In the genomic region with DNA sequence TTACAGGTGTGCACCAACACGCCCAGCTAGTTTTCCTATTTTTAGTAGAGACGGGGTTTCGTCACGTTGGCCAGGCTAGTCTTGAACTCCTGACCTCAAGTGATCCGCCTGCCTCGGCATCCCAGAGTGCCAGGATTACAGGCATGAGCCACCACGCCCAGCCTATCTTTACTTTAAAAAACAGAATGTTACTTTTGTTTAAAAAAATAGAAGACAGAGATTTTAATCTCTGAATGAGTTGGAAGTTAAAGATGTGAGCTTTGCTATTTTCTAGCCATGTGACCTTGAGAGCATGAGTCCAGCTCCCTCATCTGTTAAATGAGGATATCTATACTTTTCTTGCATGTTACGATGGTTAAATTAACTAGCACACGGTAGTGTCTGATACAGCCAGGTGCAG, we compare ENCODE assay signal across 35 cellular contexts.
"Had no signal": no experiment of that assay in that cellular context is flagged by ENCODE, and none has a peak within 500 bp of the region (broad histone marks: within the 10 kb centered on the region; RNA-seq: fewer than 3 reads in every experiment).

No MANE protein-coding gene starts in this region.

- H3K36me3 ChIP-seq: ascending aorta, cardiac muscle cell had no signal

- DNase-seq: activated CD4-positive, alpha-beta T cell treated with anti-CD3 and anti-CD28 coated beads for 1 hour; activated CD4-positive, alpha-beta T cell treated with anti-CD3 and anti-CD28 coated beads, Interleukin-2, amount 10 ng/mL, durations not matched to agents 24 days and 14 days; activated CD4-positive, alpha-beta T cell treated with anti-CD3 and anti-CD28 coated beads, Interleukin-2, amount 50 U/mL, for 4 hours; activated CD4-positive, CD25-positive, alpha-beta regulatory T cell; activated CD8-positive, alpha-beta T cell treated with anti-CD3 and anti-CD28 coated beads for 36 hours; activated effector memory CD4-positive, alpha-beta T cell treated with anti-CD3 and anti-CD28 coated beads, Interleukin-2, amount 50 U/mL, for 16 hours; activated naive CD4-positive, alpha-beta T cell; activated naive CD4-positive, alpha-beta T cell treated with anti-CD3 and anti-CD28 coated beads, Interleukin-2, amount 50 U/mL, for 16 hours; activated naive CD8-positive, alpha-beta T cell treated with anti-CD3 and anti-CD28 coated beads for 36 hours; activated T-cell treated with anti-CD3 and anti-CD28 coated beads, Interleukin-2, amount 50 U/mL, for 1 hour; activated T-cell treated with anti-CD3 and anti-CD28 coated beads, Interleukin-2, amount 50 U/mL, for 72 hours; amygdala; KG1; NCI-H1092 treated with DMSO at 0.1 percent for 48 hours; NCI-H1417; NCI-H146; NCI-H187; NCI-H2029 treated with DMSO at 0.1 percent for 48 hours; NCI-H2107; NCI-H2171; NCI-H510A; NCI-H526; NCI-H748 treated with DMSO at 0.1 percent for 48 hours; NK-92 treated with Interleukin-12 subunit alpha and Interleukin-12 subunit beta, amount 100 ng/mL, for 24 hours; PC-9; Right ventricle myocardium superior; SW 1271; T-helper 1 cell; T-helper 2 cell; T-helper 9 cell had no signal

- H2AFZ ChIP-seq: PC-9 had no signal

- H3K4me1 Mint-ChIP-seq: activated T-helper 17 cell treated with anti-CD3 and anti-CD28 coated beads, Interleukin-2, amount 50 U/mL, for 72 hours had no signal

- ATAC-seq: activated CD8-positive, alpha-beta T cell treated with anti-CD3 and anti-CD28 coated beads for 36 hours; activated T-cell treated with anti-CD3 and anti-CD28 coated beads, Interleukin-2, amount 50 U/mL, for 72 hours; activated T-helper 17 cell treated with anti-CD3 and anti-CD28 coated beads, Interleukin-2, amount 50 U/mL, for 72 hours had no signal

- H3K4me3 ChIP-seq: ascending aorta, cardiac muscle cell, PC-9 had no signal

- H3K27me3 ChIP-seq: ascending aorta, cardiac muscle cell had no signal

- H3K27me3 Mint-ChIP-seq: activated CD8-positive, alpha-beta T cell treated with anti-CD3 and anti-CD28 coated beads for 36 hours; activated naive CD8-positive, alpha-beta T cell treated with anti-CD3 and anti-CD28 coated beads for 36 hours; activated T-helper 17 cell treated with anti-CD3 and anti-CD28 coated beads, Interleukin-2, amount 50 U/mL, for 72 hours; central memory CD8-positive, alpha-beta T cell had no signal

- H3K27ac ChIP-seq: ascending aorta, PC-9, VCaP had no signal

- H3K9me3 ChIP-seq: ascending aorta had no signal

- H3K4me3 Mint-ChIP-seq: activated CD4-positive, alpha-beta T cell treated with anti-CD3 and anti-CD28 coated beads, Interleukin-2, amount 10 ng/mL, durations not matched to agents 24 days and 14 days; activated CD8-positive, alpha-beta T cell treated with anti-CD3 and anti-CD28 coated beads for 36 hours; activated naive CD8-positive, alpha-beta T cell treated with anti-CD3 and anti-CD28 coated beads for 36 hours; activated T-cell treated with anti-CD3 and anti-CD28 coated beads, Interleukin-2, amount 50 U/mL, for 72 hours; activated T-helper 17 cell treated with anti-CD3 and anti-CD28 coated beads, Interleukin-2, amount 50 U/mL, for 72 hours; central memory CD8-positive, alpha-beta T cell had no signal

- H3K27ac Mint-ChIP-seq: activated CD4-positive, alpha-beta T cell treated with anti-CD3 and anti-CD28 coated beads, Interleukin-2, amount 10 ng/mL, durations not matched to agents 24 days and 14 days; activated CD8-positive, alpha-beta T cell treated with anti-CD3 and anti-CD28 coated beads for 36 hours; activated naive CD8-positive, alpha-beta T cell treated with anti-CD3 and anti-CD28 coated beads for 36 hours; activated T-cell treated with anti-CD3 and anti-CD28 coated beads, Interleukin-2, amount 50 U/mL, for 72 hours; activated T-helper 17 cell treated with anti-CD3 and anti-CD28 coated beads, Interleukin-2, amount 50 U/mL, for 72 hours had no signal

- H3K4me1 ChIP-seq: ascending aorta had no signal

- H3K9me3 Mint-ChIP-seq: activated CD4-positive, alpha-beta T cell treated with anti-CD3 and anti-CD28 coated beads, Interleukin-2, amount 10 ng/mL, durations not matched to agents 24 days and 14 days; activated CD8-positive, alpha-beta T cell treated with anti-CD3 and anti-CD28 coated beads for 36 hours; activated naive CD8-positive, alpha-beta T cell treated with anti-CD3 and anti-CD28 coated beads for 36 hours; activated T-cell treated with anti-CD3 and anti-CD28 coated beads, Interleukin-2, amount 50 U/mL, for 72 hours; activated T-helper 17 cell treated with anti-CD3 and anti-CD28 coated beads, Interleukin-2, amount 50 U/mL, for 72 hours; central memory CD8-positive, alpha-beta T cell had no signal

- H3K4me2 ChIP-seq: PC-9 had no signal
